Comparison of ENCODE assay signal across 1 cellular context in genomic region chr15:64426845-64427465, GRCh38.
TF ChIP-seq lines count a peak whose summit lies in the region.

No MANE protein-coding gene starts in this region.

TF ChIP-seq in HCT116, 20 proteins besides CTCF, POLR2A, EP300 and RAD21 (continued from another document):
- TF ChIP-seq, protein P1, sequence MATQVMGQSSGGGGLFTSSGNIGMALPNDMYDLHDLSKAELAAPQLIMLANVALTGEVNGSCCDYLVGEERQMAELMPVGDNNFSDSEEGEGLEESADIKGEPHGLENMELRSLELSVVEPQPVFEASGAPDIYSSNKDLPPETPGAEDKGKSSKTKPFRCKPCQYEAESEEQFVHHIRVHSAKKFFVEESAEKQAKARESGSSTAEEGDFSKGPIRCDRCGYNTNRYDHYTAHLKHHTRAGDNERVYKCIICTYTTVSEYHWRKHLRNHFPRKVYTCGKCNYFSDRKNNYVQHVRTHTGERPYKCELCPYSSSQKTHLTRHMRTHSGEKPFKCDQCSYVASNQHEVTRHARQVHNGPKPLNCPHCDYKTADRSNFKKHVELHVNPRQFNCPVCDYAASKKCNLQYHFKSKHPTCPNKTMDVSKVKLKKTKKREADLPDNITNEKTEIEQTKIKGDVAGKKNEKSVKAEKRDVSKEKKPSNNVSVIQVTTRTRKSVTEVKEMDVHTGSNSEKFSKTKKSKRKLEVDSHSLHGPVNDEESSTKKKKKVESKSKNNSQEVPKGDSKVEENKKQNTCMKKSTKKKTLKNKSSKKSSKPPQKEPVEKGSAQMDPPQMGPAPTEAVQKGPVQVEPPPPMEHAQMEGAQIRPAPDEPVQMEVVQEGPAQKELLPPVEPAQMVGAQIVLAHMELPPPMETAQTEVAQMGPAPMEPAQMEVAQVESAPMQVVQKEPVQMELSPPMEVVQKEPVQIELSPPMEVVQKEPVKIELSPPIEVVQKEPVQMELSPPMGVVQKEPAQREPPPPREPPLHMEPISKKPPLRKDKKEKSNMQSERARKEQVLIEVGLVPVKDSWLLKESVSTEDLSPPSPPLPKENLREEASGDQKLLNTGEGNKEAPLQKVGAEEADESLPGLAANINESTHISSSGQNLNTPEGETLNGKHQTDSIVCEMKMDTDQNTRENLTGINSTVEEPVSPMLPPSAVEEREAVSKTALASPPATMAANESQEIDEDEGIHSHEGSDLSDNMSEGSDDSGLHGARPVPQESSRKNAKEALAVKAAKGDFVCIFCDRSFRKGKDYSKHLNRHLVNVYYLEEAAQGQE (IDR thresholded peaks at IDR 0.05; ENCODE audit: low read depth) = no peak
